In the genomic region with DNA sequence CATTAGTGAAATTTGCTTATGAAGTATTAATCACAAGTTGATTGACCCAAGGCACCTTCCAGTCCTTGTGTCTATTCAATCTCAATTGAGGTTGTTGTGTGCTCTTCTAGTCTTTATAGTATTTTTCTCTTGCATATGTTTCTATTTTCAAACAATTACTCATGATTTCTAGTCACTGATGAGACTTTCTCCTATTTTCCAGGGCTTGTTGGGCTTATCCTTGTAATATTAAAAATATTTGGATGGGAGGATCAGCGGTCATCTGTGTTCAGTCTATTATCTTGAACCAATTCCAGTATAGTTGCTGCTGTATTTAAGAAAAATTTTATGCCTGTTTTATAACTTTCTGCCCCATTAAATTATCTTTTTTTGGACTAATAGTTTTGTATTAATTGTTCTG, we compare ENCODE assay signal across 25 cellular contexts.
A peak's percentile ranks its signal among the peaks of the same experiment; 100 is the strongest.
DNase-seq lines count a peak whose midpoint lies in the region; ATAC-seq, FAIRE-seq and TF ChIP-seq lines count a peak whose summit lies in the region.
"Had no signal": no experiment of that assay in that cellular context is flagged by ENCODE, and none has a peak within 500 bp of the region (broad histone marks: within the 10 kb centered on the region; RNA-seq: fewer than 3 reads in every experiment).

No MANE protein-coding gene starts in this region.

- intact Hi-C loops in cardiac septum (cut with DNase I) = no loop called here
- intact Hi-C loops in CD4-positive, alpha-beta T cell (cut with DNase I, micrococcal nuclease) = no loop called here

- TF ChIP-seq CTCF in AG10803 (conservative IDR thresholded peaks at IDR 0.05; ENCODE audit: low read length) (no peak), fibroblast of mammary gland (conservative IDR thresholded peaks at IDR 0.05; ENCODE audit: control insufficient read depth, insufficient read depth, low read depth, low read length) (no peak)
- no peak for TF ChIP-seq CTCF in CD4-positive, alpha-beta T cell (IDR thresholded peaks at IDR 0.05)

- FAIRE-seq in islet of Langerhans (lab: Jason Lieb, UNC) = peak; percentile 17
- FAIRE-seq: A549, G401.6, GM12878 had no signal

- H3K4me3 ChIP-seq in AG10803 (ENCODE audit: low read length) (no peak overlapping the region), fibroblast of mammary gland (ENCODE audit: control insufficient read depth, low read depth, low read length) (no peak overlapping the region)
- H3K4me3 ChIP-seq: A549; BLaER1 treated with 17β-estradiol and CSF1 and Interleukin-3, amounts not matched to agents 10 nM and 100 nM; GM12878; HAP-1 had no signal

- H3K9me3 Mint-ChIP-seq in CD4-positive, alpha-beta T cell = no peaks in the 10 kb centered on the region
- H3K9me3 Mint-ChIP-seq: HFFc6 had no signal

- no peaks in the 10 kb centered on the region for H3K36me3 Mint-ChIP-seq in CD4-positive, alpha-beta T cell (ENCODE audit: low read depth)
- H3K36me3 Mint-ChIP-seq: CD14-positive monocyte had no signal

- H3K27ac Mint-ChIP-seq in CD4-positive, alpha-beta T cell = no peak overlapping the region
- H3K27ac Mint-ChIP-seq: CD14-positive monocyte; CD4-positive, alpha-beta memory T cell; HFFc6 had no signal

- H3K9me3 ChIP-seq in CD4-positive, alpha-beta T cell (ENCODE audit: control insufficient read depth, low read length) = no peaks in the 10 kb centered on the region
- H3K9me3 ChIP-seq: A549, BE2C, HAP-1 had no signal

- H3K27me3 ChIP-seq in CD4-positive, alpha-beta T cell (ENCODE audit: control insufficient read depth, insufficient read depth, low read length) = no peaks in the 10 kb centered on the region
- H3K27me3 ChIP-seq: BE2C; BLaER1 treated with 17β-estradiol and CSF1 and Interleukin-3, amounts not matched to agents 10 nM and 100 nM had no signal

- ATAC-seq in CD4-positive, alpha-beta T cell (ENCODE audit: poor library complexity) = no peak
- ATAC-seq: A549, GM12878 had no signal

- no peak overlapping the region for H3K27ac ChIP-seq in CD4-positive, alpha-beta T cell (ENCODE audit: low read depth, low read length)
- H3K27ac ChIP-seq: A549; BLaER1 treated with 17β-estradiol and CSF1 and Interleukin-3, amounts not matched to agents 10 nM and 100 nM had no signal

- POLR2A ChIA-PET in CD4-positive, alpha-beta T cell (lab: Charles Lee) = no interaction called here

- DNase-seq in AG10803 (ENCODE audit: low read depth) (peak; percentile 32), GM03348 (ENCODE audit: low spot score) (peak; percentile 48), fibroblast of mammary gland (ENCODE audit: low read depth) (peak; percentile 41), cardiac septum (ENCODE audit: low spot score) (no peak)
- no peak for DNase-seq in activated CD8-positive, alpha-beta memory T cell treated with anti-CD3 and anti-CD28 coated beads, Interleukin-2, amount 50 U/mL, for 48 hours
- no peak for DNase-seq in activated CD4-positive, alpha-beta T cell treated with anti-CD3 and anti-CD28 coated beads for 1 hour
- DNase-seq in CD4-positive, alpha-beta T cell = no peak
- DNase-seq: 8988T; ACHN; AML-193; BE2C; Calu3; CD4-positive, alpha-beta memory T cell; COR-L47; DMS53; DMS79 treated with DMSO at 0.1 percent for 48 hours; GOT3; HFFc6 had no signal

- H3K4me1 Mint-ChIP-seq in CD4-positive, alpha-beta T cell (ENCODE audit: low read depth) = peaks cover 8% of the 10 kb centered on the region
- H3K4me1 Mint-ChIP-seq: CD4-positive, alpha-beta memory T cell had no signal

- H3K27me3 Mint-ChIP-seq in CD4-positive, alpha-beta T cell = no peaks in the 10 kb centered on the region
- H3K27me3 Mint-ChIP-seq: CD4-positive, alpha-beta memory T cell had no signal

- no peak overlapping the region for H3K4me3 Mint-ChIP-seq in CD4-positive, alpha-beta T cell
- H3K4me3 Mint-ChIP-seq: CD14-positive monocyte; CD4-positive, alpha-beta memory T cell; HFFc6 had no signal

- CTCF ChIA-PET in CD4-positive, alpha-beta T cell (lab: Charles Lee) = no interaction called here

Comparison
In these comparisons a context has a peak if more than half of its experiments do, and no peak if none do; other contexts are left out.
1. DNase-seq: peak in AG10803 (single experiment), GM03348 (single experiment) and fibroblast of mammary gland (single experiment); none in activated CD8-positive, alpha-beta memory T cell treated with anti-CD3 and anti-CD28 coated beads, Interleukin-2, amount 50 U/mL, for 48 hours (single experiment), activated CD4-positive, alpha-beta T cell treated with anti-CD3 and anti-CD28 coated beads for 1 hour (single experiment), cardiac septum (single experiment) and CD4-positive, alpha-beta T cell (0 of 10).